19 cellular contexts compared by ENCODE assay signal in the genomic region with DNA sequence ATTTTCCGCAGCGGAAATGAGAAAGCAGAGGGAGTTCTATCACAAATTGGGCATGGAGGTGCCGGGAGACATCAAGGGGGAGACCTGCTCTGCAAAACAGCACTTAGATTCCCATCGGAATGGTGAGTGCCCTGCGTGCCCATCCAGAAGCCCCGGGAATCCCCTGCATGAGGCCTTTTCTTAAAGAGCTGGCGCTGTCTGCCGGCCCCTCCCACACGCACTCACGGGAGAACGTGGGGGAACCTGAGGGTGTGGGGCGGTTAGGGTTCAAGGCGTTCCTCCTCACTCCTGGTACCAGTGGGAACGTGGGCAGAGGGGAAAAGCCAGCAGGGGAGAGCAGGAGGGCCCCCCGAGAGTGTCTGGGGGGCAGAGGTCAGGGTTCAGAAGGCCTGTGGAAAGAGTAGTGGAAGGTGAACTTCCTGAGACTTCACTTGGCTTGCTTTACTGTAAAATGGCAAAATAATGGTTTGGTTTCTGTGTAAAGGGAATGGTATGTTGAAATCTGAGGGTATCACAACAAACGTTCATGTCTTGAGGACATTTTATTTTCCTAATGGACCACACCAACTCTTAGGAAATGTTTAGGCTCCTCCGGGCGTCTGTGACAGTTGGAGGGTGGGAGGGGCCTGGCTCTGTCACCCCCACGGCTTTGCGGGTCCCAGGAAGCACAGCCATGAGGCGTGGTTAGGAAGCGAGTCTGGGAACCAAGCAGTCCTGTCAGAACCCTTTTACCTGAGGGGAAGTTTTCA. TPM values are rescaled to one million over a fixed set of nuclear protein-coding genes. Genes with fewer than 3 reads are reported as not detected.
DNase-seq lines count a peak whose midpoint lies in the region; ATAC-seq, FAIRE-seq and TF ChIP-seq lines count a peak whose summit lies in the region.
"Had no signal": no experiment of that assay in that cellular context is flagged by ENCODE, and none has a peak within 500 bp of the region (broad histone marks: within the 10 kb centered on the region; RNA-seq: fewer than 3 reads in every experiment).

No MANE protein-coding gene starts in this region.

- no peak overlapping the region for H2AFZ ChIP-seq in neural progenitor cell (replicated peaks)

- H3K27me3 Mint-ChIP-seq in neural progenitor cell (ENCODE audit: insufficient read depth, low read depth), result peaks cover 4% of the 10 kb centered on the region

- H3K9me3 Mint-ChIP-seq in neural progenitor cell, result peaks cover 5% of the 10 kb centered on the region

- no peak for TF ChIP-seq CTCF in AG10803 (conservative IDR thresholded peaks at IDR 0.05; ENCODE audit: low read length)
- no peak for TF ChIP-seq CTCF in neural progenitor cell (IDR thresholded peaks at IDR 0.05)

- peaks cover 16% of the 10 kb centered on the region for H3F3A ChIP-seq in neural progenitor cell (ENCODE audit: low read depth)

- peaks cover 3% of the 10 kb centered on the region for H3K4me1 Mint-ChIP-seq in neural progenitor cell

- no peak overlapping the region for H3K9ac ChIP-seq in neural progenitor cell

- no peak for ATAC-seq in HG02798 (IDR thresholded peaks at IDR 0.05; ENCODE audit: poor library complexity, unreplicated experiment)

- peaks cover 21% of the 10 kb centered on the region for H3K36me3 Mint-ChIP-seq in neural progenitor cell

- peaks cover 11% of the 10 kb centered on the region for H4K20me1 ChIP-seq in neural progenitor cell (ENCODE audit: low read depth)

- no peaks in the 10 kb centered on the region for H3K4me1 ChIP-seq in neural progenitor cell
- H3K4me1 ChIP-seq: heart left ventricle, tibial artery had no signal

- peak overlapping the region; percentile 25 for H3K27ac Mint-ChIP-seq in neural progenitor cell

- H3K4me2 ChIP-seq in neural progenitor cell, result no peak overlapping the region
- H3K4me2 ChIP-seq: smooth muscle cell had no signal

- peak; percentile 86 for FAIRE-seq in G401.6 (lab: Jason Lieb, UNC)
- FAIRE-seq: HepG2 had no signal

- H3K4me3 Mint-ChIP-seq in neural progenitor cell, result no peak overlapping the region

- no peak overlapping the region for H3K27ac ChIP-seq in neural progenitor cell
- H3K27ac ChIP-seq: C4-2B, coronary artery, heart left ventricle, ovary, tibial artery, VCaP had no signal

- DNase-seq in AG10803 (ENCODE audit: low read depth) (peak; percentile 20), astrocyte of the hippocampus (ENCODE audit: low read depth, low spot score) (peak; percentile 45), neural progenitor cell (ENCODE audit: low spot score) (no peak), HuH-7 (ENCODE audit: low spot score) (no peak), KG1 (lab: John Stamatoyannopoulos, UW) (no peak)
- DNase-seq in effector CD4-positive, alpha-beta T cell, result no peak
- DNase-seq: NCI-H1105, NCI-H2171, NCI-H82, tibial artery had no signal

- H3K36me3 ChIP-seq in neural progenitor cell, result no peaks in the 10 kb centered on the region
- H3K36me3 ChIP-seq: ovary had no signal

- peaks cover 5% of the 10 kb centered on the region for H3K79me2 ChIP-seq in neural progenitor cell (ENCODE audit: low read depth)

- H3K4me3 ChIP-seq in AG10803 (ENCODE audit: low read length) (no peak overlapping the region), neural progenitor cell (no peak overlapping the region)
- H3K4me3 ChIP-seq: coronary artery, heart left ventricle, ovary, smooth muscle cell, tibial artery had no signal

- no peaks in the 10 kb centered on the region for H3K9me3 ChIP-seq in neural progenitor cell (ENCODE audit: low read depth)
- H3K9me3 ChIP-seq: heart left ventricle, ovary had no signal

- H3K27me3 ChIP-seq in neural progenitor cell, result no peaks in the 10 kb centered on the region
- H3K27me3 ChIP-seq: heart left ventricle, ovary, tibial artery had no signal

RNA-seq across cellular contexts. Expression of a gene that starts 38.0 kb away (rescaled TPM):
- total RNA-seq in neural progenitor cell (ENCODE audit: low replicate concordance), result 44.7 and 59.1 TPM in 2 replicates

RNA-seq across cellular contexts. Expression of a gene that starts 54.7 kb away (rescaled TPM):
- 1.9 and 3.4 TPM in 2 replicates for total RNA-seq in neural progenitor cell (ENCODE audit: low replicate concordance)

Comparison
In these comparisons a context has a peak if more than half of its experiments do, and no peak if none do; other contexts are left out.
1. DNase-seq: peak in AG10803 (single experiment) and astrocyte of the hippocampus (single experiment); none in neural progenitor cell (single experiment), HuH-7 (single experiment), KG1 (single experiment) and effector CD4-positive, alpha-beta T cell (single experiment).